22 cellular contexts compared by ENCODE assay signal in genomic region chr17:47087093-47087492, GRCh38.
DNase-seq lines count a peak whose midpoint lies in the region; ATAC-seq and TF ChIP-seq lines count a peak whose summit lies in the region.
"Had no signal": no experiment of that assay in that cellular context is flagged by ENCODE, and none has a peak within 500 bp of the region (broad histone marks: within the 10 kb centered on the region; RNA-seq: fewer than 3 reads in every experiment).

No MANE protein-coding gene starts in this region.

- DNase-seq in NCI-H748 (lab: John Stamatoyannopoulos, UW; ENCODE audit: unreplicated experiment) (peak; percentile 7), NCI-H748 treated with DMSO at 0.1 percent for 48 hours (lab: John Stamatoyannopoulos, UW) (no peak), Calu3 (no peak), HCT116 (ENCODE audit: low read depth, low spot score) (no peak), endothelial cell (ENCODE audit: low spot score) (no peak), iPS-NIHi7 (ENCODE audit: extremely low spot score) (no peak)
- DNase-seq in activated CD4-positive, alpha-beta T cell treated with anti-CD3 and anti-CD28 coated beads, Interleukin-2, amount 50 U/mL, for 48 hours = no peak
- DNase-seq: ACHN; AML-193; BE2C; CD4-positive, alpha-beta T cell; CD8-positive, alpha-beta memory T cell; DMS53; DMS79 treated with DMSO at 0.1 percent for 48 hours; GF-D8; H9; HFFc6 had no signal

- BruUV-seq in Calu3 (replicated peaks; lab: Mats Ljungman, UMichigan) = no TSS peak
- no TSS peak for BruUV-seq in HCT116 (replicated peaks; lab: Mats Ljungman, UMichigan)

- no peak overlapping the region for H3K4me3 Mint-ChIP-seq in Calu3 (ENCODE audit: low read depth, unreplicated experiment)
- H3K4me3 Mint-ChIP-seq in endothelial cell (ENCODE audit: unreplicated experiment) = no peak overlapping the region
- no peak overlapping the region for H3K4me3 Mint-ChIP-seq in activated T-helper 17 cell treated with anti-CD3 and anti-CD28 coated beads, Interleukin-2, amount 50 U/mL, for 72 hours
- H3K4me3 Mint-ChIP-seq: CD14-positive monocyte; CD4-positive, alpha-beta T cell; CD8-positive, alpha-beta memory T cell; H9; HFFc6 had no signal

- no peaks in the 10 kb centered on the region for H3K9me2 ChIP-seq in HCT116 (ENCODE audit: insufficient read depth)

- no peaks in the 10 kb centered on the region for H3K27me3 ChIP-seq in HCT116 (ENCODE audit: insufficient read depth, low read length)
- H3K27me3 ChIP-seq: BE2C; BLaER1 treated with 17β-estradiol and CSF1 and Interleukin-3, amounts not matched to agents 10 nM and 100 nM had no signal

- CTCF ChIA-PET in Calu3 (lab: Charles Lee) = interaction anchor here (0.6 kb wide), 1 partner anchor 333 kb away, joined by 3 read pairs; no protein-coding TSS in a partner anchor
- CTCF ChIA-PET in HCT116 (lab: Charles Lee) = no interaction called here

- H3K4me1 Mint-ChIP-seq in Calu3 (ENCODE audit: low read depth, unreplicated experiment) (peaks cover 42% of the 10 kb centered on the region), endothelial cell (ENCODE audit: unreplicated experiment) (peaks cover 9% of the 10 kb centered on the region)
- no peaks in the 10 kb centered on the region for H3K4me1 Mint-ChIP-seq in activated T-helper 17 cell treated with anti-CD3 and anti-CD28 coated beads, Interleukin-2, amount 50 U/mL, for 72 hours
- H3K4me1 Mint-ChIP-seq: CD14-positive monocyte had no signal

- no peak overlapping the region for H2AFZ ChIP-seq in HCT116 (ENCODE audit: low read depth, low read length, poor library complexity, severe bottlenecking)

- H3K9me3 Mint-ChIP-seq in Calu3 (ENCODE audit: low read depth, unreplicated experiment) (no peaks in the 10 kb centered on the region), endothelial cell (ENCODE audit: unreplicated experiment) (no peaks in the 10 kb centered on the region)
- no peaks in the 10 kb centered on the region for H3K9me3 Mint-ChIP-seq in activated T-helper 17 cell treated with anti-CD3 and anti-CD28 coated beads, Interleukin-2, amount 50 U/mL, for 72 hours
- H3K9me3 Mint-ChIP-seq: CD14-positive monocyte; CD4-positive, alpha-beta T cell; CD8-positive, alpha-beta memory T cell; H9; HFFc6 had no signal

- H3K27me3 Mint-ChIP-seq in Calu3 (ENCODE audit: unreplicated experiment) = no peaks in the 10 kb centered on the region
- H3K27me3 Mint-ChIP-seq in endothelial cell (ENCODE audit: unreplicated experiment) = no peaks in the 10 kb centered on the region
- no peaks in the 10 kb centered on the region for H3K27me3 Mint-ChIP-seq in activated T-helper 17 cell treated with anti-CD3 and anti-CD28 coated beads, Interleukin-2, amount 50 U/mL, for 72 hours
- H3K27me3 Mint-ChIP-seq: CD4-positive, alpha-beta T cell had no signal

- no peaks in the 10 kb centered on the region for H3K36me3 ChIP-seq in HCT116 (ENCODE audit: control insufficient read depth in 1 of 2, insufficient read depth in 2 of 2, low read length in 2 of 2)
- H3K36me3 ChIP-seq: BE2C had no signal

- H3K36me3 Mint-ChIP-seq in Calu3 (ENCODE audit: insufficient read depth, unreplicated experiment) (no peaks in the 10 kb centered on the region), endothelial cell (ENCODE audit: low read depth, unreplicated experiment) (peaks cover 3% of the 10 kb centered on the region)
- peaks cover 9% of the 10 kb centered on the region for H3K36me3 Mint-ChIP-seq in activated T-helper 17 cell treated with anti-CD3 and anti-CD28 coated beads, Interleukin-2, amount 50 U/mL, for 72 hours (ENCODE audit: low read depth)

- H3K27ac Mint-ChIP-seq in Calu3 (ENCODE audit: unreplicated experiment) (peak overlapping the region; percentile 62), endothelial cell (ENCODE audit: unreplicated experiment) (peak overlapping the region; percentile 48)
- no peak overlapping the region for H3K27ac Mint-ChIP-seq in activated T-helper 17 cell treated with anti-CD3 and anti-CD28 coated beads, Interleukin-2, amount 50 U/mL, for 72 hours
- H3K27ac Mint-ChIP-seq: CD4-positive, alpha-beta T cell; H9; HFFc6 had no signal

- H3K27ac ChIP-seq in HCT116 (ENCODE audit: low read depth, low read length) = no peak overlapping the region
- H3K27ac ChIP-seq: 22Rv1; A549; BLaER1 treated with 17β-estradiol and CSF1 and Interleukin-3, amounts not matched to agents 10 nM and 100 nM had no signal

- no peak overlapping the region for H3K4me2 ChIP-seq in HCT116 (ENCODE audit: low read length)
- H3K4me2 ChIP-seq: A549; BLaER1 treated with 17β-estradiol and CSF1 and Interleukin-3, amounts not matched to agents 10 nM and 100 nM had no signal

- intact Hi-C loops in Calu3 (cut with micrococcal nuclease; ENCODE audit: unreplicated experiment) (no loop called here), HCT116 (cut with micrococcal nuclease) (no loop called here)

- no peak for TF ChIP-seq RAD21 in HCT116 (IDR thresholded peaks at IDR 0.05; ENCODE audit: low read depth)

- POLR2A ChIA-PET in HCT116 (lab: Charles Lee) = no interaction called here

- H3K4me1 ChIP-seq in HCT116 (ENCODE audit: control insufficient read depth in 1 of 2, insufficient read depth in 2 of 2, low read length in 2 of 2) = peaks cover 0 to 15% of the 10 kb centered on the region in 2 experiments; a peak in 1 of 4 replicates
- H3K4me1 ChIP-seq: BE2C; BLaER1 treated with 17β-estradiol and CSF1 and Interleukin-3, amounts not matched to agents 10 nM and 100 nM had no signal

- no peak for TF ChIP-seq POLR2A in HCT116 (IDR thresholded peaks at IDR 0.05; ENCODE audit: borderline replicate concordance, extremely low read depth, insufficient read depth, insufficient read length)

- H4K20me1 ChIP-seq in HCT116 (ENCODE audit: insufficient read depth) = no peaks in the 10 kb centered on the region

- no peak overlapping the region for H3K4me3 ChIP-seq in HCT116 (replicated peaks in 1 of 2; ENCODE audit: low read depth in 1 of 2, low read length in 2 of 2)
- H3K4me3 ChIP-seq: A549; BLaER1 treated with 17β-estradiol and CSF1 and Interleukin-3, amounts not matched to agents 10 nM and 100 nM had no signal

- RAD21 ChIA-PET in HCT116 (lab: Charles Lee; ENCODE audit: low non-redundant PET in 1 of 2, low total read pairs in 2 of 2, uncharacterized antibody in 2 of 2, unreplicated experiment in 2 of 2) = no interaction called here

- no peaks in the 10 kb centered on the region for H3K9me3 ChIP-seq in HCT116 (ENCODE audit: control insufficient read depth in 1 of 2, insufficient read depth in 1 of 2, low read depth in 1 of 2, low read length in 2 of 2)
- H3K9me3 ChIP-seq: A549, BE2C had no signal

- ATAC-seq in HCT116 = peak; percentile 68
- ATAC-seq in activated T-helper 17 cell treated with anti-CD3 and anti-CD28 coated beads, Interleukin-2, amount 50 U/mL, for 72 hours (replicated peaks) = no peak
- ATAC-seq: A549 had no signal

- H3K79me2 ChIP-seq in HCT116 (ENCODE audit: insufficient read depth, low read length) = peaks cover 46% of the 10 kb centered on the region

- TF ChIP-seq CTCF in Calu3 (IDR thresholded peaks at IDR 0.05; ENCODE audit: unreplicated experiment) (no peak), HCT116 (IDR thresholded peaks at IDR 0.05 in 2 of 3, conservative IDR thresholded peaks at IDR 0.05 in 1 of 3; ENCODE audit: borderline replicate concordance in 1 of 3, insufficient read depth in 1 of 3, low read depth in 2 of 3, low read length in 2 of 3) (no peak), endothelial cell (IDR thresholded peaks at IDR 0.05; ENCODE audit: unreplicated experiment) (no peak)

- no peak overlapping the region for H3K9ac ChIP-seq in HCT116 (ENCODE audit: low read length)
- H3K9ac ChIP-seq: BLaER1 treated with 17β-estradiol and CSF1 and Interleukin-3, amounts not matched to agents 10 nM and 100 nM had no signal

TF ChIP-seq in HCT116, 20 proteins besides CTCF, POLR2A, EP300 and RAD21 (continues in another document):
- TF ChIP-seq SIN3A (IDR thresholded peaks at IDR 0.05; ENCODE audit: low read depth) (no peak), ZFX (IDR thresholded peaks at IDR 0.05) (no peak), ZBTB33 (IDR thresholded peaks at IDR 0.05; ENCODE audit: extremely low read depth, insufficient replicate concordance, low read length) (no peak), JUND (IDR thresholded peaks at IDR 0.05) (no peak), MAX (IDR thresholded peaks at IDR 0.05) (no peak), CBX3 (IDR thresholded peaks at IDR 0.05; ENCODE audit: low read depth) (no peak)
